27 cellular contexts compared by ENCODE assay signal in genomic region chr1:87521446-87521845, GRCh38.
"Had no signal": no experiment of that assay in that cellular context is flagged by ENCODE, and none has a peak within 500 bp of the region (broad histone marks: within the 10 kb centered on the region; RNA-seq: fewer than 3 reads in every experiment).

No MANE protein-coding gene starts in this region.

- H3K36me3 Mint-ChIP-seq: stimulated activated memory B cell treated with anti-CD40 and anti-IgM and Interleukin-4, amounts not matched to agents 10 μg/mL and 1 μg/mL and 100 μg/mL, for 72 hours; type B pancreatic cell had no signal

- H3K27ac ChIP-seq: stomach, suprapubic skin, testis, thyroid gland, tibial nerve, transverse colon, upper lobe of left lung, upper lobe of right lung, uterus, vagina had no signal

- H3K4me3 Mint-ChIP-seq: stimulated activated memory B cell treated with anti-CD40 and anti-IgM and Interleukin-4, amounts not matched to agents 10 μg/mL and 1 μg/mL and 100 μg/mL, for 72 hours; stimulated activated naive B cell treated with anti-CD40 and anti-IgM and Interleukin-4, amounts not matched to agents 10 μg/mL and 1 μg/mL and 100 μg/mL, for 72 hours; stimulated activated naive CD8-positive, alpha-beta T cell treated with anti-CD3 and anti-CD28 coated beads, Interleukin-15, amount 100 ng/mL, for 72 hours; stimulated activated naive CD8-positive, alpha-beta T cell treated with anti-CD3 and anti-CD28 coated beads, Interleukin-15, Interleukin-2, amounts not matched to agents 100 ng/mL and 50 ng/mL, for 24 hours; type B pancreatic cell had no signal

- ATAC-seq: stimulated activated memory B cell treated with anti-CD40 and anti-IgM and Interleukin-4, amounts not matched to agents 10 μg/mL and 1 μg/mL and 100 μg/mL, for 72 hours; stimulated activated naive B cell treated with anti-CD40 and anti-IgM and Interleukin-4, amounts not matched to agents 10 μg/mL and 1 μg/mL and 100 μg/mL, for 72 hours; stimulated activated naive CD8-positive, alpha-beta T cell treated with anti-CD3 and anti-CD28 coated beads, Interleukin-15, amount 100 ng/mL, for 72 hours; stimulated activated naive CD8-positive, alpha-beta T cell treated with anti-CD3 and anti-CD28 coated beads, Interleukin-15, Interleukin-2, amounts not matched to agents 100 U/mL and 50 U/mL, for 24 hours; upper lobe of right lung had no signal

- H3K36me3 ChIP-seq: stomach, suprapubic skin, thoracic aorta, thyroid gland, tibial nerve, transverse colon, upper lobe of left lung, upper lobe of right lung, uterus, vagina had no signal

- H3K4me1 ChIP-seq: suprapubic skin, testis, thyroid gland, upper lobe of left lung, upper lobe of right lung, uterus, vagina had no signal

- H3K27me3 Mint-ChIP-seq: stimulated activated memory B cell treated with anti-CD40 and anti-IgM and Interleukin-4, amounts not matched to agents 10 μg/mL and 1 μg/mL and 100 μg/mL, for 72 hours; stimulated activated naive CD8-positive, alpha-beta T cell treated with anti-CD3 and anti-CD28 coated beads, Interleukin-15, amount 100 ng/mL, for 72 hours; type B pancreatic cell had no signal

- H3K27ac Mint-ChIP-seq: stimulated activated memory B cell treated with anti-CD40 and anti-IgM and Interleukin-4, amounts not matched to agents 10 μg/mL and 1 μg/mL and 100 μg/mL, for 72 hours; stimulated activated naive B cell treated with anti-CD40 and anti-IgM and Interleukin-4, amounts not matched to agents 10 μg/mL and 1 μg/mL and 100 μg/mL, for 72 hours; stimulated activated naive CD8-positive, alpha-beta T cell treated with anti-CD3 and anti-CD28 coated beads, Interleukin-15, amount 100 ng/mL, for 72 hours; stimulated activated naive CD8-positive, alpha-beta T cell treated with anti-CD3 and anti-CD28 coated beads, Interleukin-15, Interleukin-2, amounts not matched to agents 100 ng/mL and 50 ng/mL, for 24 hours; type B pancreatic cell had no signal

- H3K9me3 ChIP-seq: stomach, suprapubic skin, testis, thoracic aorta, thyroid gland, tibial nerve, transverse colon, upper lobe of left lung, upper lobe of right lung, uterus, vagina had no signal

- H3K4me1 Mint-ChIP-seq: stimulated activated naive CD8-positive, alpha-beta T cell treated with anti-CD3 and anti-CD28 coated beads, Interleukin-15, amount 100 ng/mL, for 72 hours had no signal

- H3K4me3 ChIP-seq: stomach, suprapubic skin, testis, thoracic aorta, thyroid gland, tibial nerve, transverse colon, upper lobe of left lung, upper lobe of right lung, uterus, vagina had no signal

- DNase-seq: stimulated activated CD4-positive, alpha-beta T cell treated with anti-CD3 and anti-CD28 coated beads, Interleukin-2, amount 100 ng/mL, for 24 hours; stimulated activated CD4-positive, alpha-beta T cell treated with anti-CD3 and anti-CD28 coated beads, Interleukin-2, amount 100 ng/mL, for 48 hours; stimulated activated CD4-positive, alpha-beta T cell treated with anti-CD3 and anti-CD28 coated beads, Interleukin-4, amount 100 ng/mL, for 1 hour; stimulated activated CD4-positive, alpha-beta T cell treated with anti-CD3 and anti-CD28 coated beads, Interleukin-4, amount 100 ng/mL, for 24 hours; stimulated activated CD4-positive, alpha-beta T cell treated with anti-CD3 and anti-CD28 coated beads, Interleukin-4, amount 100 ng/mL, for 4 hours; stimulated activated CD8-positive, alpha-beta memory T cell treated with anti-CD3 and anti-CD28 coated beads, Interleukin-4, amount 100 ng/mL, for 48 hours; stimulated activated naive B cell treated with anti-CD40 and anti-IgM and Interleukin-4, amounts not matched to agents 10 μg/mL and 1 μg/mL and 100 μg/mL, for 72 hours; stimulated activated naive CD4-positive, alpha-beta T cell; stimulated activated naive CD4-positive, alpha-beta T cell treated with Interleukin-2 at 50 U/mL for 16 hours; stimulated activated naive CD8-positive, alpha-beta T cell treated with anti-CD3 and anti-CD28 coated beads, Interleukin-15, amount 100 ng/mL, for 72 hours; stimulated activated naive CD8-positive, alpha-beta T cell treated with anti-CD3 and anti-CD28 coated beads, Interleukin-15, Interleukin-2, amounts not matched to agents 100 U/mL and 50 U/mL, for 24 hours; stomach; substantia nigra; testis; thyroid gland; transverse colon; trophoblast cell; upper lobe of left lung; upper lobe of right lung; uterus had no signal

- H3K9me3 Mint-ChIP-seq: type B pancreatic cell had no signal

- H3K27me3 ChIP-seq: stomach, suprapubic skin, testis, thyroid gland, tibial nerve, transverse colon, upper lobe of left lung, upper lobe of right lung, uterus, vagina had no signal
